Comparison of ENCODE assay signal across 17 cellular contexts in genomic region chr17:4782652-4783051, GRCh38. TPM values are rescaled to one million over a fixed set of nuclear protein-coding genes. Genes with fewer than 3 reads are reported as not detected.
DNase-seq lines count a peak whose midpoint lies in the region; ATAC-seq and TF ChIP-seq lines count a peak whose summit lies in the region.
"Had no signal": no experiment of that assay in that cellular context is flagged by ENCODE, and none has a peak within 500 bp of the region (broad histone marks: within the 10 kb centered on the region; RNA-seq: fewer than 3 reads in every experiment).

No MANE protein-coding gene starts in this region.

- no peak overlapping the region for H3K27ac Mint-ChIP-seq in activated CD8-positive, alpha-beta T cell treated with anti-CD3 and anti-CD28 coated beads for 36 hours
- no peak overlapping the region for H3K27ac Mint-ChIP-seq in activated CD8-positive, alpha-beta T cell treated with anti-CD3 and anti-CD28 coated beads, Interleukin-2, amount 10 ng/mL, durations not matched to agents 7 days and 5 days
- no peak overlapping the region for H3K27ac Mint-ChIP-seq in activated T-helper 17 cell treated with anti-CD3 and anti-CD28 coated beads, Interleukin-2, amount 50 U/mL, for 72 hours

- peak; percentile 31 for DNase-seq in activated CD8-positive, alpha-beta T cell treated with anti-CD3 and anti-CD28 coated beads for 36 hours
- DNase-seq in activated CD8-positive, alpha-beta T cell treated with anti-CD3 and anti-CD28 coated beads, Interleukin-2, amount 10 ng/mL, durations not matched to agents 7 days and 5 days: no peak
- DNase-seq in GM13977 (ENCODE audit: low spot score) (no peak), neuronal stem cell (ENCODE audit: low spot score) (no peak), cerebellum (ENCODE audit: low spot score) (no peak)
- DNase-seq: caudate nucleus, KG1, left colon, NCI-H1417, NCI-H226, stomach had no signal

- peak; percentile 28 for ATAC-seq in activated CD8-positive, alpha-beta T cell treated with anti-CD3 and anti-CD28 coated beads for 36 hours
- no peak for ATAC-seq in activated CD8-positive, alpha-beta T cell treated with anti-CD3 and anti-CD28 coated beads, Interleukin-2, amount 10 ng/mL, durations not matched to agents 7 days and 5 days
- peak; percentile 39 for ATAC-seq in activated T-helper 17 cell treated with anti-CD3 and anti-CD28 coated beads, Interleukin-2, amount 50 U/mL, for 72 hours (replicated peaks)
- no peak for ATAC-seq in GM18505 (IDR thresholded peaks at IDR 0.05; ENCODE audit: unreplicated experiment)
- no peak for ATAC-seq in HG03565 (IDR thresholded peaks at IDR 0.05; ENCODE audit: unreplicated experiment)
- ATAC-seq: left colon had no signal

- H3K23ac ChIP-seq in neuronal stem cell (ENCODE audit: low read depth, low read length, poor library complexity): peak overlapping the region; percentile 3

- H3K4me2 ChIP-seq in neuronal stem cell (ENCODE audit: insufficient read depth, low read length, poor library complexity, severe bottlenecking): no peak overlapping the region
- H3K4me2 ChIP-seq: smooth muscle cell had no signal

- H3K36me3 ChIP-seq in neuronal stem cell (replicated peaks in 1 of 2; ENCODE audit: control insufficient read depth in 2 of 2, insufficient read depth in 2 of 2, low read length in 2 of 2): no peaks in the 10 kb centered on the region
- H3K36me3 ChIP-seq: stomach had no signal

- in situ Hi-C loops in GM13977 (cut with MboI; ENCODE audit: low pct_unique_long_range_greater_than_20kb, low sequenced_read_pairs, unreplicated experiment): no loop called here

- H2BK120ac ChIP-seq in neuronal stem cell (ENCODE audit: low read depth, low read length): no peak overlapping the region

- no peaks in the 10 kb centered on the region for H3K79me1 ChIP-seq in neuronal stem cell (ENCODE audit: low read depth, low read length)

- H3K27ac ChIP-seq in neuronal stem cell (replicated peaks; ENCODE audit: low read length): no peak overlapping the region
- H3K27ac ChIP-seq: parathyroid adenoma, stomach had no signal

- H2AK5ac ChIP-seq in neuronal stem cell (ENCODE audit: low read depth, low read length): no peak overlapping the region

- WGBS in neuronal stem cell (ENCODE audit: extremely low coverage in 2 of 2, insufficient read length in 2 of 2, insufficient replicate concordance in 1 of 2), 2 donors: no CpG with 5 or more reads among the region's 28 CpGs

- CTCF ChIA-PET in activated CD8-positive, alpha-beta T cell treated with anti-CD3 and anti-CD28 coated beads for 36 hours (lab: Charles Lee): interaction anchor here (0.6 to 1.4 kb wide), 2 partner anchors 34 to 120 kb away, joined by 3 to 4 read pairs; partner anchors contain the start of gene CHRNE
- CTCF ChIA-PET in activated CD8-positive, alpha-beta T cell treated with anti-CD3 and anti-CD28 coated beads, Interleukin-2, amount 10 ng/mL, durations not matched to agents 7 days and 5 days (lab: Charles Lee): interaction anchor here (0.6 kb wide), 1 partner anchor 150 kb away, joined by 4 read pairs; no protein-coding TSS in a partner anchor

- no peak overlapping the region for H3K4ac ChIP-seq in neuronal stem cell (ENCODE audit: low read length)

- no peaks in the 10 kb centered on the region for H3K4me1 ChIP-seq in neuronal stem cell (ENCODE audit: control insufficient read depth in 2 of 2, insufficient read depth in 1 of 2, low read depth in 1 of 2, low read length in 2 of 2)

- no peak overlapping the region for H3K4me3 ChIP-seq in neuronal stem cell (ENCODE audit: low read length in 2 of 2)
- H3K4me3 ChIP-seq: smooth muscle cell, stomach had no signal

- H3K9ac ChIP-seq in neuronal stem cell (ENCODE audit: low read depth, low read length, poor library complexity): peak overlapping the region; percentile 67
- H3K9ac ChIP-seq: parathyroid adenoma had no signal

- intact Hi-C loops in activated CD8-positive, alpha-beta T cell treated with anti-CD3 and anti-CD28 coated beads for 36 hours (cut with micrococcal nuclease): no loop called here

- H3K9me3 ChIP-seq in neuronal stem cell (replicated peaks in 1 of 2; ENCODE audit: control insufficient read depth in 2 of 2, insufficient read depth in 1 of 2, low read depth in 1 of 2, low read length in 2 of 2): no peaks in the 10 kb centered on the region
- H3K9me3 ChIP-seq: stomach had no signal

- H2BK12ac ChIP-seq in neuronal stem cell (ENCODE audit: low read length): no peak overlapping the region

- H4K8ac ChIP-seq in neuronal stem cell (ENCODE audit: low read depth, low read length): no peak overlapping the region

- no peak for TF ChIP-seq POLR2A in GM18505 (IDR thresholded peaks at IDR 0.05; ENCODE audit: borderline replicate concordance, extremely low read depth, insufficient read depth, insufficient read length)

- H3K9me3 Mint-ChIP-seq in activated CD8-positive, alpha-beta T cell treated with anti-CD3 and anti-CD28 coated beads for 36 hours: no peaks in the 10 kb centered on the region
- H3K9me3 Mint-ChIP-seq in activated CD8-positive, alpha-beta T cell treated with anti-CD3 and anti-CD28 coated beads, Interleukin-2, amount 10 ng/mL, durations not matched to agents 7 days and 5 days (ENCODE audit: insufficient read depth): no peaks in the 10 kb centered on the region
- H3K9me3 Mint-ChIP-seq in activated T-helper 17 cell treated with anti-CD3 and anti-CD28 coated beads, Interleukin-2, amount 50 U/mL, for 72 hours: no peaks in the 10 kb centered on the region

- no peak overlapping the region for H4K91ac ChIP-seq in neuronal stem cell (ENCODE audit: low read depth, low read length, poor library complexity)

- H2AFZ ChIP-seq in neuronal stem cell (ENCODE audit: low read length): no peak overlapping the region
- H2AFZ ChIP-seq: parathyroid adenoma had no signal

- H3K36me3 Mint-ChIP-seq in activated CD8-positive, alpha-beta T cell treated with anti-CD3 and anti-CD28 coated beads for 36 hours (ENCODE audit: low read depth): no peaks in the 10 kb centered on the region
- H3K36me3 Mint-ChIP-seq in activated CD8-positive, alpha-beta T cell treated with anti-CD3 and anti-CD28 coated beads, Interleukin-2, amount 10 ng/mL, durations not matched to agents 7 days and 5 days (ENCODE audit: low read depth): no peaks in the 10 kb centered on the region
- H3K36me3 Mint-ChIP-seq in activated T-helper 17 cell treated with anti-CD3 and anti-CD28 coated beads, Interleukin-2, amount 50 U/mL, for 72 hours (ENCODE audit: low read depth): no peaks in the 10 kb centered on the region

- H2BK15ac ChIP-seq in neuronal stem cell (ENCODE audit: low read length): no peak overlapping the region

- H3K14ac ChIP-seq in neuronal stem cell (ENCODE audit: low read length): no peak overlapping the region

- peaks cover 15% of the 10 kb centered on the region for H3K4me1 Mint-ChIP-seq in activated CD8-positive, alpha-beta T cell treated with anti-CD3 and anti-CD28 coated beads for 36 hours (ENCODE audit: low read depth)
- H3K4me1 Mint-ChIP-seq in activated CD8-positive, alpha-beta T cell treated with anti-CD3 and anti-CD28 coated beads, Interleukin-2, amount 10 ng/mL, durations not matched to agents 7 days and 5 days (ENCODE audit: low read depth): peaks cover 18% of the 10 kb centered on the region
- H3K4me1 Mint-ChIP-seq in activated T-helper 17 cell treated with anti-CD3 and anti-CD28 coated beads, Interleukin-2, amount 50 U/mL, for 72 hours: no peaks in the 10 kb centered on the region

- POLR2A ChIA-PET in activated CD8-positive, alpha-beta T cell treated with anti-CD3 and anti-CD28 coated beads for 36 hours (lab: Charles Lee): no interaction called here
- POLR2A ChIA-PET in activated CD8-positive, alpha-beta T cell treated with anti-CD3 and anti-CD28 coated beads, Interleukin-2, amount 10 ng/mL, durations not matched to agents 7 days and 5 days (lab: Charles Lee): interaction anchor here (0.7 kb wide), 1 partner anchor 387 kb away, joined by 3 read pairs; no protein-coding TSS in a partner anchor

- no peak overlapping the region for H3K4me3 Mint-ChIP-seq in activated CD8-positive, alpha-beta T cell treated with anti-CD3 and anti-CD28 coated beads for 36 hours
- no peak overlapping the region for H3K4me3 Mint-ChIP-seq in activated CD8-positive, alpha-beta T cell treated with anti-CD3 and anti-CD28 coated beads, Interleukin-2, amount 10 ng/mL, durations not matched to agents 7 days and 5 days
- no peak overlapping the region for H3K4me3 Mint-ChIP-seq in activated T-helper 17 cell treated with anti-CD3 and anti-CD28 coated beads, Interleukin-2, amount 50 U/mL, for 72 hours

- no peaks in the 10 kb centered on the region for H3K27me3 ChIP-seq in neuronal stem cell (ENCODE audit: control insufficient read depth in 3 of 3, insufficient read depth in 3 of 3, low read depth in 1 of 3, low read length in 3 of 3)

- peaks cover 46% of the 10 kb centered on the region for H3K27me3 Mint-ChIP-seq in activated CD8-positive, alpha-beta T cell treated with anti-CD3 and anti-CD28 coated beads for 36 hours
- peaks cover 59% of the 10 kb centered on the region for H3K27me3 Mint-ChIP-seq in activated CD8-positive, alpha-beta T cell treated with anti-CD3 and anti-CD28 coated beads, Interleukin-2, amount 10 ng/mL, durations not matched to agents 7 days and 5 days (ENCODE audit: low read depth)
- H3K27me3 Mint-ChIP-seq in activated T-helper 17 cell treated with anti-CD3 and anti-CD28 coated beads, Interleukin-2, amount 50 U/mL, for 72 hours: peaks cover 32% of the 10 kb centered on the region

- no peak for TF ChIP-seq CTCF in activated CD8-positive, alpha-beta T cell treated with anti-CD3 and anti-CD28 coated beads for 36 hours (IDR thresholded peaks at IDR 0.05)
- peak; percentile 9 for TF ChIP-seq CTCF in GM13977 (IDR thresholded peaks at IDR 0.05; ENCODE audit: extremely low read depth, insufficient read depth, missing control alignments)

- no peak overlapping the region for H3K18ac ChIP-seq in neuronal stem cell (ENCODE audit: low read length)

- no peak overlapping the region for H2BK5ac ChIP-seq in neuronal stem cell (ENCODE audit: low read length)

RNA-seq across cellular contexts. Expression of gene VMO1, which starts 3.5 kb away (rescaled TPM):
- total RNA-seq in activated CD8-positive, alpha-beta T cell treated with anti-CD3 and anti-CD28 coated beads for 36 hours: not detected
- not detected for total RNA-seq in activated CD8-positive, alpha-beta T cell treated with anti-CD3 and anti-CD28 coated beads, Interleukin-2, amount 10 ng/mL, durations not matched to agents 7 days and 5 days
- not detected for total RNA-seq in activated T-helper 17 cell treated with anti-CD3 and anti-CD28 coated beads, Interleukin-2, amount 50 U/mL, for 72 hours
- 0.74 TPM for polyA plus RNA-seq in neuronal stem cell (2013, experiment 1 of 2)
- 0.64 TPM for polyA plus RNA-seq in neuronal stem cell (2013, experiment 2 of 2)
- not detected for total RNA-seq in cerebellum
- total RNA-seq: fibroblast of villous mesenchyme, smooth muscle cell had no signal

RNA-seq across cellular contexts. Expression of gene GLTPD2, which starts 6.1 kb away (rescaled TPM):
- total RNA-seq in activated CD8-positive, alpha-beta T cell treated with anti-CD3 and anti-CD28 coated beads for 36 hours: not detected
- not detected for total RNA-seq in activated CD8-positive, alpha-beta T cell treated with anti-CD3 and anti-CD28 coated beads, Interleukin-2, amount 10 ng/mL, durations not matched to agents 7 days and 5 days
- not detected for total RNA-seq in activated T-helper 17 cell treated with anti-CD3 and anti-CD28 coated beads, Interleukin-2, amount 50 U/mL, for 72 hours
- polyA plus RNA-seq in neuronal stem cell (2013, experiment 1 of 2): 0.07 TPM
- polyA plus RNA-seq in neuronal stem cell (2013, experiment 2 of 2): not detected
- total RNA-seq in cerebellum: not detected
- total RNA-seq: fibroblast of villous mesenchyme, smooth muscle cell, stomach had no signal

RNA-seq across cellular contexts. Expression of gene TM4SF5, which starts 11.0 kb away (rescaled TPM):
- total RNA-seq in activated CD8-positive, alpha-beta T cell treated with anti-CD3 and anti-CD28 coated beads for 36 hours: not detected
- total RNA-seq in activated CD8-positive, alpha-beta T cell treated with anti-CD3 and anti-CD28 coated beads, Interleukin-2, amount 10 ng/mL, durations not matched to agents 7 days and 5 days: not detected
- total RNA-seq in activated T-helper 17 cell treated with anti-CD3 and anti-CD28 coated beads, Interleukin-2, amount 50 U/mL, for 72 hours: not detected
- not detected for polyA plus RNA-seq in neuronal stem cell (2013, experiment 1 of 2)
- not detected for polyA plus RNA-seq in neuronal stem cell (2013, experiment 2 of 2)
- total RNA-seq in cerebellum: not detected
- total RNA-seq: fibroblast of villous mesenchyme, smooth muscle cell had no signal
- polyA plus RNA-seq: smooth muscle cell had no signal

RNA-seq across cellular contexts. Expression of gene PSMB6, which starts 13.3 kb away (rescaled TPM):
- 100 to 1,000 TPM; 131 to 139 TPM for total RNA-seq in activated CD8-positive, alpha-beta T cell treated with anti-CD3 and anti-CD28 coated beads for 36 hours
- 100 to 1,000 TPM; 107 to 119 TPM for total RNA-seq in activated CD8-positive, alpha-beta T cell treated with anti-CD3 and anti-CD28 coated beads, Interleukin-2, amount 10 ng/mL, durations not matched to agents 7 days and 5 days
- total RNA-seq in activated T-helper 17 cell treated with anti-CD3 and anti-CD28 coated beads, Interleukin-2, amount 50 U/mL, for 72 hours: 100 to 1,000 TPM in 1 of 2 donors, 10 to 100 TPM in 1; 91.0 to 169 TPM
- 230 TPM for polyA plus RNA-seq in neuronal stem cell (2013, experiment 1 of 2)
- 230 TPM for polyA plus RNA-seq in neuronal stem cell (2013, experiment 2 of 2)
- total RNA-seq in cerebellum: 47.1 TPM

Comparison
In these comparisons a context has a peak if more than half of its experiments do, and no peak if none do; other contexts are left out.
1. ATAC-seq: peak in activated CD8-positive, alpha-beta T cell treated with anti-CD3 and anti-CD28 coated beads for 36 hours (single experiment) and activated T-helper 17 cell treated with anti-CD3 and anti-CD28 coated beads, Interleukin-2, amount 50 U/mL, for 72 hours (single experiment); none in activated CD8-positive, alpha-beta T cell treated with anti-CD3 and anti-CD28 coated beads, Interleukin-2, amount 10 ng/mL, durations not matched to agents 7 days and 5 days (single experiment), GM18505 (single experiment) and HG03565 (single experiment).